ENCODE assay signal across 8 cellular contexts in the genomic region with DNA sequence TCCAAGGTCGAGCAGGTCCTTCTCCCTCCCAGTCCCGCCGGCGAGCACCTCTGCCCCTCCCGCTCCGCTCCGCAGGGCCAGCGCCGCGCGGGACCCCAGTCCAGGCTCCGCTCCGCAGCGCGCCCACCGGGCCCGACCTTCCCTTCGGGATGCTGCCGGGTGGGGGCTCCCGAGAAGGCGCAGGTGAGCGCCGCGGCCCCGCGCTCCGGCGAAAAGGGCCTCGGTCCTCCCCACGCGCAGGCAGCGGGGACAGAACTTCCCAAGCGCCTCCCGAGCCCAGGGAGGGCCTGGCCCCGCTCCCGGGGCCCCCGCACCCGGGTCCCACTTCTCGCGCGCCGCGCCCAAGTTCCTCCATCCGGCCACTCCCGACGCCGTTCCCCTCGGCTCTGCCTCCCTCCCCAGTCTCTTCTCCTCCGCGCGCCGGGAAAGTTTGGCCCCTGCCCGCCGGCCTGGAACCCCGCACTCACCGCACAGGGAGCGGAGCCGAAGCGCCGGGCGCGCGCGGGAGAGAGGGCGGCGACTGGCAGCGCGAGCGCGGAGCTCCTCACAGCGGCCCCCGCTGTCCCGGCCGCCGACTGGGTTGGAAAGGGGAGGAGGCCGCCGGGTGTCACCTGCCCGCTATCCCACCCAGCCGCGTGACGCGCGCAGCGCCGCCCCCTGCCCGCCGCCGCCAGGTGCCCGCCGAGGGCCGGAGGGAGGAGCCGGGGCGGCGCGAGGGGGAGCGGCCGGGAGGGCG. TPM values are rescaled to one million over a fixed set of nuclear protein-coding genes. Genes with fewer than 3 reads are reported as not detected.
DNase-seq lines count a peak whose midpoint lies in the region; ATAC-seq and TF ChIP-seq lines count a peak whose summit lies in the region.

TSS of gene ELOVL7 (minus strand) at position 577 of the 736 bp plus-strand sequence. CDS start 56,872 bp downstream, outside the sequence.

- H2AFZ ChIP-seq in neural cell (ENCODE audit: low read depth, low read length): peak within 1 kb of the TSS; percentile 56

- DNase-seq in NCI-H446 treated with DMSO at 0.1 percent for 48 hours (lab: John Stamatoyannopoulos, UW) (peak; percentile 14), fibroblast of pulmonary artery (ENCODE audit: low read depth) (peak; percentile 7), tibial artery (peak in 1 of 2 donors; percentile 21)
- DNase-seq in activated CD8-positive, alpha-beta memory T cell treated with anti-CD3 and anti-CD28 coated beads, Interleukin-2, amount 50 U/mL, for 4 hours: peak; percentile 19

- H3K4me3 ChIP-seq in fibroblast of pulmonary artery (replicated peaks; ENCODE audit: low read depth, low read length) (peak within 1 kb of the TSS; percentile 55), neural cell (ENCODE audit: low read length) (peak within 1 kb of the TSS; percentile 90), tibial artery (peak within 1 kb of the TSS; percentile 53 to 64)

- peaks cover 0 to 19% (median 13%) of the 10 kb centered on the region in 4 donors for H3K4me1 ChIP-seq in tibial artery

- TF ChIP-seq EP300 in neural cell (conservative IDR thresholded peaks at IDR 0.05; ENCODE audit: poor library complexity, severe bottlenecking): no peak

- ATAC-seq in GM19023 (IDR thresholded peaks at IDR 0.05; ENCODE audit: unreplicated experiment) (peak; percentile 92), HG03108 (IDR thresholded peaks at IDR 0.05; ENCODE audit: unreplicated experiment) (peak; percentile 94)

- peak within 1 kb of the TSS; percentile 81 for H3K4me2 ChIP-seq in neural cell (ENCODE audit: low read length)

- H3F3A ChIP-seq in neural cell (ENCODE audit: insufficient read depth, low read length, poor library complexity, severe bottlenecking): no peaks in the 10 kb centered on the region

- no peaks in the 10 kb centered on the region for H3K36me3 ChIP-seq in neural cell (ENCODE audit: insufficient read depth, low read length)
- H3K36me3 ChIP-seq in tibial artery: no peaks in the 10 kb centered on the region

- intact Hi-C loops in tibial artery (cut with DNase I; ENCODE audit: low total_unique reads): no loop called here

- H3K79me2 ChIP-seq in neural cell (replicated peaks; ENCODE audit: insufficient read depth, low read length): no peaks in the 10 kb centered on the region

- TF ChIP-seq CTCF in C4-2B (conservative IDR thresholded peaks at IDR 0.05) (peak; percentile 79), fibroblast of pulmonary artery (IDR thresholded peaks at IDR 0.05; ENCODE audit: low read length, missing control alignments) (no peak), neural cell (IDR thresholded peaks at IDR 0.05; ENCODE audit: poor library complexity, severe bottlenecking) (peak; percentile 64), tibial artery (IDR thresholded peaks at IDR 0.05) (peak in 1 of 2 experiments; percentile 12)

- H3K9me3 ChIP-seq in neural cell (ENCODE audit: low read length) (no peaks in the 10 kb centered on the region), tibial artery (no peaks in the 10 kb centered on the region)

- no peaks in the 10 kb centered on the region for H3K9me2 ChIP-seq in neural cell (ENCODE audit: insufficient read depth, low read length)

- no peaks in the 10 kb centered on the region for H4K20me1 ChIP-seq in neural cell (ENCODE audit: insufficient read depth)

- peak within 1 kb of the TSS; percentile 99 for H3K27ac ChIP-seq in C4-2B
- H3K27ac ChIP-seq in neural cell (ENCODE audit: low read length): no peak within 1 kb of the TSS
- no peak within 1 kb of the TSS for H3K27ac ChIP-seq in tibial artery

- peaks cover 38% of the 10 kb centered on the region for H3K27me3 ChIP-seq in neural cell (ENCODE audit: insufficient read depth, low read depth, low read length)
- H3K27me3 ChIP-seq in tibial artery: peaks cover 0 to 38% of the 10 kb centered on the region in 2 donors

- peak; percentile 31 for TF ChIP-seq RAD21 in neural cell (conservative IDR thresholded peaks at IDR 0.05)

- peak within 1 kb of the TSS; percentile 49 for H3K9ac ChIP-seq in neural cell (ENCODE audit: low read length)

TF ChIP-seq in neural cell, 6 proteins besides CTCF, POLR2A, EP300 and RAD21:
- TF ChIP-seq SMC3 (conservative IDR thresholded peaks at IDR 0.05; ENCODE audit: poor library complexity): peak; percentile 53
- TF ChIP-seq, protein P1, sequence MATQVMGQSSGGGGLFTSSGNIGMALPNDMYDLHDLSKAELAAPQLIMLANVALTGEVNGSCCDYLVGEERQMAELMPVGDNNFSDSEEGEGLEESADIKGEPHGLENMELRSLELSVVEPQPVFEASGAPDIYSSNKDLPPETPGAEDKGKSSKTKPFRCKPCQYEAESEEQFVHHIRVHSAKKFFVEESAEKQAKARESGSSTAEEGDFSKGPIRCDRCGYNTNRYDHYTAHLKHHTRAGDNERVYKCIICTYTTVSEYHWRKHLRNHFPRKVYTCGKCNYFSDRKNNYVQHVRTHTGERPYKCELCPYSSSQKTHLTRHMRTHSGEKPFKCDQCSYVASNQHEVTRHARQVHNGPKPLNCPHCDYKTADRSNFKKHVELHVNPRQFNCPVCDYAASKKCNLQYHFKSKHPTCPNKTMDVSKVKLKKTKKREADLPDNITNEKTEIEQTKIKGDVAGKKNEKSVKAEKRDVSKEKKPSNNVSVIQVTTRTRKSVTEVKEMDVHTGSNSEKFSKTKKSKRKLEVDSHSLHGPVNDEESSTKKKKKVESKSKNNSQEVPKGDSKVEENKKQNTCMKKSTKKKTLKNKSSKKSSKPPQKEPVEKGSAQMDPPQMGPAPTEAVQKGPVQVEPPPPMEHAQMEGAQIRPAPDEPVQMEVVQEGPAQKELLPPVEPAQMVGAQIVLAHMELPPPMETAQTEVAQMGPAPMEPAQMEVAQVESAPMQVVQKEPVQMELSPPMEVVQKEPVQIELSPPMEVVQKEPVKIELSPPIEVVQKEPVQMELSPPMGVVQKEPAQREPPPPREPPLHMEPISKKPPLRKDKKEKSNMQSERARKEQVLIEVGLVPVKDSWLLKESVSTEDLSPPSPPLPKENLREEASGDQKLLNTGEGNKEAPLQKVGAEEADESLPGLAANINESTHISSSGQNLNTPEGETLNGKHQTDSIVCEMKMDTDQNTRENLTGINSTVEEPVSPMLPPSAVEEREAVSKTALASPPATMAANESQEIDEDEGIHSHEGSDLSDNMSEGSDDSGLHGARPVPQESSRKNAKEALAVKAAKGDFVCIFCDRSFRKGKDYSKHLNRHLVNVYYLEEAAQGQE (IDR thresholded peaks at IDR 0.05; ENCODE audit: borderline replicate concordance): no peak
- TF ChIP-seq TAF1 (IDR thresholded peaks at IDR 0.05; ENCODE audit: low read depth): no peak
- peak; percentile 34 for TF ChIP-seq MXI1 (conservative IDR thresholded peaks at IDR 0.05; ENCODE audit: poor library complexity, severe bottlenecking)
- TF ChIP-seq EZH2 (IDR thresholded peaks at IDR 0.05; ENCODE audit: borderline replicate concordance, insufficient read depth, low read length, poor library complexity, severe bottlenecking): no peak
- TF ChIP-seq POLR2AphosphoS5 (IDR thresholded peaks at IDR 0.05): peak; percentile 56

RNA-seq across cellular contexts. Expression of gene ELOVL7, which starts in this region (rescaled TPM):
- polyA plus RNA-seq in neural cell: 2.7 and 3.9 TPM in 2 replicates
- polyA minus RNA-seq in neural cell: 1.9 and 2.9 TPM in 2 replicates
